1 cellular context compared by ENCODE assay signal in the genomic region with DNA sequence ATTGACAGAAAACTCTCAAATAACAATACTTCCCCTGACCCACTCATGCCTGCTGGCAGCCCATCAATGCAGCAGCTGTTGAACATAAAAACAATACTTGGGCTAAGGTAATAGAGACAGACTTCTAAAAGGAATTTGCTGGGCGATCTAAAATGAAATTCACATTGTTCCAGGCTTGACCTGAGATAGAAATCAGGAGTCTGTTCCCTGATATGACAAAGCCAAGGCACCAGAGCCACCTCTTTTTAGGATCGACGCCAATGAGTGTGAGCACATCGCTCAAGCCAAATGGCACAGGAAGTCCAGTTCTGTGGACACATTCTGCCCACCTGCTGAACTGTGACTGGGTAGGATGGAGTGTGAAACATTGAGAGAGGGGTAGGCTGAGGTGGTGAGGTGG.
TF ChIP-seq lines count a peak whose summit lies in the region.

No MANE protein-coding gene starts in this region.

TF ChIP-seq in H1, 55 proteins besides CTCF, POLR2A, EP300 and RAD21:
- no peak for TF ChIP-seq KDM1A (IDR thresholded peaks at IDR 0.05; ENCODE audit: borderline replicate concordance, low read length)
- TF ChIP-seq TBP (IDR thresholded peaks at IDR 0.05; ENCODE audit: low read depth, low read length), result no peak
- TF ChIP-seq, protein P1, sequence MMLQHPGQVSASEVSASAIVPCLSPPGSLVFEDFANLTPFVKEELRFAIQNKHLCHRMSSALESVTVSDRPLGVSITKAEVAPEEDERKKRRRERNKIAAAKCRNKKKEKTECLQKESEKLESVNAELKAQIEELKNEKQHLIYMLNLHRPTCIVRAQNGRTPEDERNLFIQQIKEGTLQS (IDR thresholded peaks at IDR 0.05; ENCODE audit: insufficient read depth, low read depth, low read length), result no peak
- TF ChIP-seq SP1 (IDR thresholded peaks at IDR 0.05; ENCODE audit: low read depth, low read length), result no peak
- no peak for TF ChIP-seq FOSL1 (IDR thresholded peaks at IDR 0.05; ENCODE audit: insufficient read depth, low read depth, low read length)
- no peak for TF ChIP-seq GTF2F1 (IDR thresholded peaks at IDR 0.05; ENCODE audit: borderline replicate concordance, low read depth, low read length)
- TF ChIP-seq RXRA (IDR thresholded peaks at IDR 0.05; ENCODE audit: insufficient read depth, low read depth, low read length), result no peak
- TF ChIP-seq SP4 (IDR thresholded peaks at IDR 0.05; ENCODE audit: low read length), result no peak
